ENCODE assay signal across 8 cellular contexts in the genomic region with DNA sequence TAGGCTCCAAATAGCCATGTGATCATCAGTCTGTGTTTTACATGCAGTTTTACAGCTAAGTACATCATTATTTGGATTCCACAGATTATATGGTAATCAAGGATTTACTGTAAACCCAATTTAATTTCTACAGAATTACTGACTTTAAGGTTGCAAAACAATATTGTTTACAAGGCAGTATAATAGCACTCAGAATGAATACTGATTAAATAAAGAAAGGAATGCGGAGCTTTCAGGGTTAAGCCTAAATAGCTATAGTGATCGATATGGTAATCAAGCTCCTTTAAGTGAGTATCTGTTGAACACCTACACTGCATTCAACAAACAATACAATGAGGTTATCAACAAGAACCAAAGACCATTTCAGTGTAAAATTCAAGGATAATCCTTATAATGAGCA.
"Had no signal": no experiment of that assay in that cellular context is flagged by ENCODE, and none has a peak within 500 bp of the region (broad histone marks: within the 10 kb centered on the region; RNA-seq: fewer than 3 reads in every experiment).

No MANE protein-coding gene starts in this region.

- DNase-seq: GDM1, GF-D8 had no signal

- H3K4me3 ChIP-seq: GM12878 had no signal

- ATAC-seq: GM12878 had no signal

- FAIRE-seq: G401.6, GM12878, GM12891, GM12892, GM18507, GM19239 had no signal
